In genomic region chr7:143381427-143382125, GRCh38 we compare ENCODE assay signal across 8 cellular contexts. TPM values are rescaled to one million over a fixed set of nuclear protein-coding genes. Genes with fewer than 3 reads are reported as not detected.
DNase-seq lines count a peak whose midpoint lies in the region; ATAC-seq and TF ChIP-seq lines count a peak whose summit lies in the region.

No MANE protein-coding gene starts in this region.

- H3K27me3 Mint-ChIP-seq in activated T-helper 2 cell treated with anti-CD3 and anti-CD28 coated beads, Interferon-gamma antibody, Interleukin-2, Interleukin-4, amounts not matched to agents 10 μg/mL and 5 μg/mL and 100 μg/mL, durations not matched to agents 14 hours and 24 hours and 36 hours (ENCODE audit: low read depth), result no peaks in the 10 kb centered on the region

- no peak overlapping the region for H3K27ac Mint-ChIP-seq in activated T-helper 2 cell treated with anti-CD3 and anti-CD28 coated beads, Interferon-gamma antibody, Interleukin-2, Interleukin-4, amounts not matched to agents 10 μg/mL and 5 μg/mL and 100 μg/mL, durations not matched to agents 14 hours and 24 hours and 36 hours

- H3K4me1 ChIP-seq in heart right ventricle, result peaks cover 8 to 82% (median 56%) of the 10 kb centered on the region in 9 donors

- TF ChIP-seq CTCF in heart right ventricle (IDR thresholded peaks at IDR 0.05), result no peak

- no peaks in the 10 kb centered on the region for H3K27me3 ChIP-seq in heart right ventricle

- peak overlapping the region; percentile 97 to 100 (median 100) for H3K27ac ChIP-seq in heart right ventricle

- ATAC-seq in GM21447 (IDR thresholded peaks at IDR 0.05; ENCODE audit: unreplicated experiment) (peak; percentile 8), heart right ventricle (peak in 7 of 8 donors; percentile 1 to 12 (median 8))

- peaks cover 37% of the 10 kb centered on the region for H3K4me1 Mint-ChIP-seq in activated T-helper 2 cell treated with anti-CD3 and anti-CD28 coated beads, Interferon-gamma antibody, Interleukin-2, Interleukin-4, amounts not matched to agents 10 μg/mL and 5 μg/mL and 100 μg/mL, durations not matched to agents 14 hours and 24 hours and 36 hours (ENCODE audit: low read depth)

- H3K36me3 ChIP-seq in heart right ventricle, result peaks cover 0 to 42% (median 0%) of the 10 kb centered on the region in 9 donors

- H3K4me3 ChIP-seq in heart right ventricle, result peak overlapping the region; percentile 79 to 100 (median 96)

- H3K9me3 ChIP-seq in heart right ventricle, result no peaks in the 10 kb centered on the region

- 1% methylated on average over 49 to 64 of the region's 64 CpGs for WGBS in heart right ventricle, 2 donors

- intact Hi-C loops in activated T-helper 2 cell treated with anti-CD3 and anti-CD28 coated beads, Interferon-gamma antibody, Interleukin-2, Interleukin-4, amounts not matched to agents 10 μg/mL and 5 μg/mL and 100 μg/mL, durations not matched to agents 14 hours and 24 hours and 36 hours (cut with micrococcal nuclease), result loop anchor here (1.0 to 5.0 kb wide), 7 partner anchors 19 to 573 kb away; partner anchors contain the start of genes CASP2, FAM131B and GSTK1
- intact Hi-C loops in heart right ventricle (cut with DNase I), result loop anchor here in 5 of 10 donors (2.0 to 10.0 kb wide), 5 partner anchors 35 to 119 kb away; partner anchors contain the start of gene GSTK1 (in 2 of the 5)

- DNase-seq in EH (ENCODE audit: low read depth), result peak; percentile 78
- DNase-seq in HT-29 (ENCODE audit: low spot score), result peak; percentile 69
- DNase-seq in activated T-helper 2 cell treated with anti-CD3 and anti-CD28 coated beads, Interferon-gamma antibody, Interleukin-2, Interleukin-4, amounts not matched to agents 10 μg/mL and 5 μg/mL and 100 μg/mL, durations not matched to agents 14 hours and 24 hours and 36 hours (ENCODE audit: low spot score), result no peak
- DNase-seq in heart right ventricle, result peak; percentile 84 to 86
- DNase-seq in pons (ENCODE audit: low spot score), result peak; percentile 31
- no peak for DNase-seq in GF-D8 (lab: John Stamatoyannopoulos, UW)
- no peak for DNase-seq in SW 1271 (lab: John Stamatoyannopoulos, UW)

- no peaks in the 10 kb centered on the region for H3K36me3 Mint-ChIP-seq in activated T-helper 2 cell treated with anti-CD3 and anti-CD28 coated beads, Interferon-gamma antibody, Interleukin-2, Interleukin-4, amounts not matched to agents 10 μg/mL and 5 μg/mL and 100 μg/mL, durations not matched to agents 14 hours and 24 hours and 36 hours (ENCODE audit: low read depth)

- H3K4me3 Mint-ChIP-seq in activated T-helper 2 cell treated with anti-CD3 and anti-CD28 coated beads, Interferon-gamma antibody, Interleukin-2, Interleukin-4, amounts not matched to agents 10 μg/mL and 5 μg/mL and 100 μg/mL, durations not matched to agents 14 hours and 24 hours and 36 hours (ENCODE audit: low read depth), result peak overlapping the region; percentile 68

- no peaks in the 10 kb centered on the region for H3K9me3 Mint-ChIP-seq in activated T-helper 2 cell treated with anti-CD3 and anti-CD28 coated beads, Interferon-gamma antibody, Interleukin-2, Interleukin-4, amounts not matched to agents 10 μg/mL and 5 μg/mL and 100 μg/mL, durations not matched to agents 14 hours and 24 hours and 36 hours

RNA-seq across cellular contexts. Expression of gene ZYX, which starts 0.4 kb away (rescaled TPM):
- total RNA-seq in HT-29 (2014; rRNA removed; shearing (Covaris generic)), result 116 and 148 TPM in 2 replicates
- 114 and 115 TPM in 2 replicates for total RNA-seq in activated T-helper 2 cell treated with anti-CD3 and anti-CD28 coated beads, Interferon-gamma antibody, Interleukin-2, Interleukin-4, amounts not matched to agents 10 μg/mL and 5 μg/mL and 100 μg/mL, durations not matched to agents 14 hours and 24 hours and 36 hours
- 100 to 1,000 TPM in 2 of 10 donors, 10 to 100 TPM in 8; 48.5 to 148 (median 74.6) TPM for total RNA-seq in heart right ventricle
- 100 to 1,000 TPM in 1 of 2 donors, 10 to 100 TPM in 1; 58.9 to 152 TPM for polyA plus RNA-seq in heart right ventricle

RNA-seq across cellular contexts. Expression of gene FAM131B, which starts 19.1 kb away (rescaled TPM):
- 13.2 and 17.6 TPM in 2 replicates for total RNA-seq in HT-29 (2014; rRNA removed; shearing (Covaris generic))
- 1.3 and 2.0 TPM in 2 replicates for total RNA-seq in activated T-helper 2 cell treated with anti-CD3 and anti-CD28 coated beads, Interferon-gamma antibody, Interleukin-2, Interleukin-4, amounts not matched to agents 10 μg/mL and 5 μg/mL and 100 μg/mL, durations not matched to agents 14 hours and 24 hours and 36 hours
- total RNA-seq in heart right ventricle, result 1 to 10 TPM in 1 of 10 donors, under 1 TPM in 8, not detected in 1; 0.07 to 1.2 (median 0.39) TPM
- under 1 TPM; 0.22 to 0.37 TPM for polyA plus RNA-seq in heart right ventricle

RNA-seq across cellular contexts. Expression of gene EPHA1, which starts 27.1 kb away (rescaled TPM):
- total RNA-seq in HT-29 (2014; rRNA removed; shearing (Covaris generic)), result 54.3 and 65.6 TPM in 2 replicates
- total RNA-seq in activated T-helper 2 cell treated with anti-CD3 and anti-CD28 coated beads, Interferon-gamma antibody, Interleukin-2, Interleukin-4, amounts not matched to agents 10 μg/mL and 5 μg/mL and 100 μg/mL, durations not matched to agents 14 hours and 24 hours and 36 hours, result 0.07 and 0.34 TPM in 2 replicates
- total RNA-seq in heart right ventricle, result under 1 TPM in 1 of 10 donors, not detected in 9; 0.39 TPM
- under 1 TPM; 0.12 to 0.73 TPM for polyA plus RNA-seq in heart right ventricle

Comparison
In these comparisons a context has a peak if more than half of its experiments do, and no peak if none do; other contexts are left out.
1. DNase-seq: peak in EH (single experiment), HT-29 (single experiment), heart right ventricle (2 of 2) and pons (single experiment); none in activated T-helper 2 cell treated with anti-CD3 and anti-CD28 coated beads, Interferon-gamma antibody, Interleukin-2, Interleukin-4, amounts not matched to agents 10 μg/mL and 5 μg/mL and 100 μg/mL, durations not matched to agents 14 hours and 24 hours and 36 hours (single experiment), GF-D8 (single experiment) and SW 1271 (0 of 2).
2. RNA of gene EPHA1, which starts 27.1 kb away (total RNA-seq): 54.3 to 65.6 TPM in HT-29; 0.39 TPM in heart right ventricle and 0.07 to 0.34 TPM in activated T-helper 2 cell treated with anti-CD3 and anti-CD28 coated beads, Interferon-gamma antibody, Interleukin-2, Interleukin-4, amounts not matched to agents 10 μg/mL and 5 μg/mL and 100 μg/mL, durations not matched to agents 14 hours and 24 hours and 36 hours; every median in the first group is over 10 times any median in the second.